In the genomic region with DNA sequence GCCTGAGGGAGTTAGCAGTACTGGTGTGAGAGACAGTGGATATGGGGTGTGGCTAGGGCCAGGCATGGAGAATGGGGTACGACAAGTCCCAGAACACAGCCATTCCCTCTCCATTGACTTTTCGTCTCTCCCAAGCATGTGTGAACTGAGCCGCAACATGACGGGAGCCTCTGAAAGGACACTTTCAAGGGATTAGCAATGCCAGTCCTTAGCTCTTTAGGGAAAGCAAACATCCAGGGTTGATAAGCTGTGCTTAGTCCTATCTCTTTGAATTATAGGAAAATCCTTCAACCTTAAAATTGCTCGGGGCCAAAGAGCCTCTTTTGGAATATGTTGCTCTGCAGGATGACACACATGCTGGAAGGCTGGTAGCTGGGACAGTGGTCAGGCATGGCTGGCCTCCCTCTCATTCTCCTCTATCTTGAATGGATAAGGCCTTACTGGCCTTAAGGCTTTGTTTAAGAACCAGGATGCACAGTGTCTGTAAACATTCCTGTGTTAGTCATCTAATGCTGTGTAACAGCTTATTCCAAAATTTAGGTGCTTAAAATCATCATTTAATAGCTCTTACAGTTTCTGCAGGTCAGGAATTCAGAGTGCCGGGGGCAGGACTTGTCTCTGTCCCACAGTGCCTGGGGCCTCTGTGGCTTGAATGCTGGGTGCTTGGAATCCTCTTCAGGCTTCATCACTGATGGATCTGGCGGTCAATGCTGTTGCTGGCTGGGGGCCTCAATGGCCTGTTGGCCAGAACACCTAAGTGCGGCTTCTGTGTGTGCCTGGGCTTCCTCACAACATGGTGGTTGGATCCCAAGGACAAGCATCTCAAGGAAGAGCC, we compare ENCODE assay signal across 1 cellular context.
TF ChIP-seq lines count a peak whose summit lies in the region.

No MANE protein-coding gene starts in this region.

TF ChIP-seq in HepG2, 621 proteins besides CTCF, POLR2A, EP300 and RAD21 (continued from another document):
- no peak for TF ChIP-seq TFE3 (CRISPR knock-in tag; IDR thresholded peaks at IDR 0.05)
- TF ChIP-seq, protein P1, sequence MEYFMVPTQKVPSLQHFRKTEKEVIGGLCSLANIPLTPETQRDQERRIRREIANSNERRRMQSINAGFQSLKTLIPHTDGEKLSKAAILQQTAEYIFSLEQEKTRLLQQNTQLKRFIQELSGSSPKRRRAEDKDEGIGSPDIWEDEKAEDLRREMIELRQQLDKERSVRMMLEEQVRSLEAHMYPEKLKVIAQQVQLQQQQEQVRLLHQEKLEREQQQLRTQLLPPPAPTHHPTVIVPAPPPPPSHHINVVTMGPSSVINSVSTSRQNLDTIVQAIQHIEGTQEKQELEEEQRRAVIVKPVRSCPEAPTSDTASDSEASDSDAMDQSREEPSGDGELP (IDR thresholded peaks at IDR 0.05; ENCODE audit: borderline replicate concordance, low read depth) = no peak
- TF ChIP-seq FLYWCH1 (CRISPR knock-in tag; IDR thresholded peaks at IDR 0.05) = no peak
